Comparison of ENCODE assay signal across 1 cellular context in genomic region chr5:172188033-172188892, GRCh38.
TF ChIP-seq lines count a peak whose summit lies in the region.

TSS of gene STK10 (minus strand) at chr5:172188224. CDS start at chr5:172188042, 182 bp downstream.

TF ChIP-seq in HepG2, 621 proteins besides CTCF, POLR2A, EP300 and RAD21 (continued from another document and continues in another):
- TF ChIP-seq REST (IDR thresholded peaks at IDR 0.05; ENCODE audit: borderline replicate concordance in 1 of 2, low read depth in 1 of 2, low read length in 2 of 2) = no peak
- no peak; the same call in 1 of the 2 replicates for TF ChIP-seq KLF12 (CRISPR knock-in tag; IDR thresholded peaks at IDR 0.05; ENCODE audit: borderline replicate concordance)
- no peak; the same call in 1 of the 2 replicates for TF ChIP-seq PCBP1 (IDR thresholded peaks at IDR 0.05; ENCODE audit: borderline replicate concordance, low read depth, low read length)
- no peak for TF ChIP-seq ARNT2 (CRISPR knock-in tag; IDR thresholded peaks at IDR 0.05; ENCODE audit: low read depth)
- no peak for TF ChIP-seq NFE2L2 (IDR thresholded peaks at IDR 0.05; ENCODE audit: low read length)
- no peak for TF ChIP-seq RFX1 (IDR thresholded peaks at IDR 0.05)
- TF ChIP-seq POLR2AphosphoS5 (IDR thresholded peaks at IDR 0.05; ENCODE audit: low read depth, low read length) = no peak
- 0 out of 2 replicates have a peak, but pooled peaks have one; percentile 83 for TF ChIP-seq ZNF124 (CRISPR knock-in tag; IDR thresholded peaks at IDR 0.05)
- 0 out of 2 replicates have a peak, but pooled peaks have one; percentile 48 for TF ChIP-seq ZBTB26 (CRISPR knock-in tag; IDR thresholded peaks at IDR 0.05; ENCODE audit: borderline replicate concordance)
- TF ChIP-seq ZNF747 (CRISPR knock-in tag; IDR thresholded peaks at IDR 0.05; ENCODE audit: borderline replicate concordance) = no peak
- no peak for TF ChIP-seq RBM22 (optimal IDR thresholded peaks at IDR 0.05; ENCODE audit: low read length)
- no peak for TF ChIP-seq PLSCR1 (CRISPR knock-in tag; IDR thresholded peaks at IDR 0.05; ENCODE audit: borderline replicate concordance)
- no peak for TF ChIP-seq KLF9 (CRISPR knock-in tag; IDR thresholded peaks at IDR 0.05; ENCODE audit: low read depth)
- no peak for TF ChIP-seq MED8 (CRISPR knock-in tag; IDR thresholded peaks at IDR 0.05; ENCODE audit: insufficient replicate concordance)
- 0 out of 2 replicates have a peak, but pooled peaks have one; percentile 8 for TF ChIP-seq ZNF569 (CRISPR knock-in tag; IDR thresholded peaks at IDR 0.05; ENCODE audit: borderline replicate concordance)
- no peak for TF ChIP-seq TMF1 (CRISPR knock-in tag; IDR thresholded peaks at IDR 0.05; ENCODE audit: low read depth)
- TF ChIP-seq ZNF639 (CRISPR knock-in tag; conservative IDR thresholded peaks at IDR 0.05) = no peak
- no peak for TF ChIP-seq NFKBIZ (CRISPR knock-in tag; IDR thresholded peaks at IDR 0.05)
- no peak for TF ChIP-seq TAF15 (IDR thresholded peaks at IDR 0.05; ENCODE audit: low read depth, low read length, poor library complexity, severe bottlenecking)
- TF ChIP-seq SP1 (IDR thresholded peaks at IDR 0.05) = no peak
- TF ChIP-seq SP1 (CRISPR knock-in tag; IDR thresholded peaks at IDR 0.05) = 0 out of 2 replicates have a peak, but pooled peaks have one; percentile 4
- no peak for TF ChIP-seq NFATC3 (CRISPR knock-in tag; IDR thresholded peaks at IDR 0.05)
- TF ChIP-seq RFXANK (CRISPR knock-in tag; IDR thresholded peaks at IDR 0.05) = no peak
- peak; percentile 77 for TF ChIP-seq ARID4A (CRISPR knock-in tag; IDR thresholded peaks at IDR 0.05; ENCODE audit: borderline replicate concordance)
- no peak; the same call in 1 of the 2 replicates for TF ChIP-seq PRDM10 (CRISPR knock-in tag; IDR thresholded peaks at IDR 0.05; ENCODE audit: low read depth)
- peak; percentile 68 for TF ChIP-seq ZNF792 (CRISPR knock-in tag; IDR thresholded peaks at IDR 0.05)
- TF ChIP-seq ZSCAN20 (CRISPR knock-in tag; IDR thresholded peaks at IDR 0.05; ENCODE audit: borderline replicate concordance) = peak; percentile 40; the same call in 1 of the 2 replicates
- TF ChIP-seq ZSCAN31 (CRISPR knock-in tag; IDR thresholded peaks at IDR 0.05; ENCODE audit: low read depth) = peak; percentile 54; the same call in 1 of the 2 replicates
- TF ChIP-seq ZNF772 (CRISPR knock-in tag; IDR thresholded peaks at IDR 0.05) = peak; percentile 68; the same call in 1 of the 2 replicates
- no peak for TF ChIP-seq NR2F6 (IDR thresholded peaks at IDR 0.05)
- TF ChIP-seq NR2F6 (CRISPR knock-in tag; IDR thresholded peaks at IDR 0.05) = peak; percentile 72
- peak; percentile 50; the same call in 1 of the 2 replicates for TF ChIP-seq ZNF335 (CRISPR knock-in tag; IDR thresholded peaks at IDR 0.05)
- peak; percentile 79; the same call in 1 of the 2 replicates for TF ChIP-seq ZNF205 (CRISPR knock-in tag; IDR thresholded peaks at IDR 0.05)
- peak; percentile 90 for TF ChIP-seq KDM3A (CRISPR knock-in tag; IDR thresholded peaks at IDR 0.05; ENCODE audit: low read depth)
- TF ChIP-seq ZNF546 (CRISPR knock-in tag; conservative IDR thresholded peaks at IDR 0.05) = 0 out of 2 replicates have a peak, but pooled peaks have one; percentile 58
- peak; percentile 23; the same call in 1 of the 2 replicates for TF ChIP-seq ERF (CRISPR knock-in tag; IDR thresholded peaks at IDR 0.05)
- peak; percentile 76 for TF ChIP-seq HIC2 (CRISPR knock-in tag; IDR thresholded peaks at IDR 0.05; ENCODE audit: low read depth)
- TF ChIP-seq CSRNP2 (CRISPR knock-in tag; conservative IDR thresholded peaks at IDR 0.05; ENCODE audit: low read depth) = no peak
- peak; percentile 73; the same call in 1 of the 2 replicates for TF ChIP-seq RFXAP (CRISPR knock-in tag; IDR thresholded peaks at IDR 0.05; ENCODE audit: borderline replicate concordance)
- TF ChIP-seq NCOR1 (IDR thresholded peaks at IDR 0.05; ENCODE audit: borderline replicate concordance, low read length) = no peak
- TF ChIP-seq ZSCAN5A (CRISPR knock-in tag; IDR thresholded peaks at IDR 0.05; ENCODE audit: borderline replicate concordance) = peak; percentile 62; the same call in 1 of the 2 replicates
- no peak for TF ChIP-seq SNAPC2 (CRISPR knock-in tag; IDR thresholded peaks at IDR 0.05)
